Comparison of ENCODE assay signal across 8 cellular contexts in the genomic region with DNA sequence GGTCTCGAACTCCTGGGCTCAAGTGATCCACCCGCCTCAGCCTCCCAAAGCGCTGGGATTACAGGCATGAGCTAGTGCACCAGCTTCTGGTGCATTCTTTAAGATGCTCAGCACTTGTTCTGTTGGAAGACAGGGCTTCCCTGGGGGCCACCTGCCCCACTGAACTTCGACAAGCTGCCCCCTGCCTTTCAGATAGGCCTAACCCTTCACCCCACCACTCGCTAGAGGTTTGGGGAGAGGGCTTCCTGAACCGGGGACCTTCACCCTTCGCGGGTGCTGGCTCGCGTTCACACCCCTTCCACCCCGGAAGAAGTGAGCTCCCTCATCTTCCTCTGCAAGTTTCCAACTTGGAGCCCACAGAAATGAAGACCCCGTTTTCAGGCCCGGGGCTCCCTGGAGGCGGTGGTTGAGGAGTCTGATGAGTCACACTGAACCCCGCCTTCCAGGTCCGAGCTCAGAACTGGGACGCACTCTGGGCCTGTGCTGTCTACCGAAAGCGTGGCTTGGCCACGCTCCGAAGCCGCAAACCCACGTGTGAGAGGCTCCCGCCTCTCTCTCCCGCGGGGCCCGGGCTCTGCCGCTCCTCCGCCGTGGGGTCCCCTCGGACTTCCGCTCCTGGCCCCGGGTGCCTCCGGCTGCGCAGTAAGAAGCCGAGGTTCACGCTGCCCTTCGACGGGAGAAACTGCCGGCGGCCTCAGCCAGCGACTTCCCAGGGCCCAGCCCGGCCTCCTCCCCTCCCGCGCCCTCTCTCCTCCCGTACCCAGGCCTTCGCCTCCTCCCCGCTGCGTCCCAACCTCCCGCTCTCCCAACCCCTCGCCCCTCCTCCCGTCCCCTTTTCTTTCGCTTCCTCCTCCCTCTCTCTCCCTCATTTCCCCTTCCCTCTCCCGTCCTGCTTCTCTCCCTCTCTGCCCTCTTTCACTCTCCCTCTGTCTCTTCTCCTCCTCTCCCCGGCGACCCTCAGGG. TPM values are rescaled to one million over a fixed set of nuclear protein-coding genes. Genes with fewer than 3 reads are reported as not detected.
DNase-seq lines count a peak whose midpoint lies in the region; ATAC-seq, FAIRE-seq and TF ChIP-seq lines count a peak whose summit lies in the region.

No MANE protein-coding gene starts in this region.

- no peaks in the 10 kb centered on the region for H3K79me2 ChIP-seq in smooth muscle cell (ENCODE audit: low read depth)

- peaks cover 16% of the 10 kb centered on the region for H3K4me1 Mint-ChIP-seq in T-helper 17 cell

- no peaks in the 10 kb centered on the region for H4K20me1 ChIP-seq in smooth muscle cell (ENCODE audit: low read depth)

- H2AFZ ChIP-seq in smooth muscle cell (ENCODE audit: low read depth): peak overlapping the region; percentile 85

- H3K27me3 ChIP-seq in smooth muscle cell (ENCODE audit: low read depth): no peaks in the 10 kb centered on the region

- H3K4me1 ChIP-seq in smooth muscle cell (ENCODE audit: low read depth): peaks cover 11% of the 10 kb centered on the region

- peak overlapping the region; percentile 77 for H3K4me3 Mint-ChIP-seq in T-helper 17 cell

- DNase-seq in GM12865 (ENCODE audit: low read depth): peak; percentile 31
- peak in 1 of 3 donors; percentile 17 for DNase-seq in T-helper 17 cell
- peak; percentile 40 for DNase-seq in brain pericyte (ENCODE audit: low read depth, low spot score)
- DNase-seq in iPS-NIHi7 (ENCODE audit: extremely low spot score): peak; percentile 87
- no peak for DNase-seq in smooth muscle cell (lab: John Stamatoyannopoulos, UW; ENCODE audit: unreplicated experiment)
- DNase-seq in urothelium cell line (ENCODE audit: low spot score): no peak
- no peak for DNase-seq in NCI-H524 treated with DMSO at 0.1 percent for 48 hours (lab: John Stamatoyannopoulos, UW)

- peak overlapping the region; percentile 75 for H3K27ac Mint-ChIP-seq in T-helper 17 cell

- 54% methylated on average over 43 of the region's 56 CpGs for WGBS in smooth muscle cell (ENCODE audit: low lambda C conversion rate)

- H3K36me3 Mint-ChIP-seq in T-helper 17 cell (ENCODE audit: low read depth): no peaks in the 10 kb centered on the region

- H3K4me3 ChIP-seq in GM12865 (ENCODE audit: low read depth, low read length) (peak overlapping the region; percentile 54), smooth muscle cell (peak overlapping the region; percentile 47)

- no peaks in the 10 kb centered on the region for H3K36me3 ChIP-seq in smooth muscle cell (ENCODE audit: low read depth)

- peak; percentile 82 for ATAC-seq in T-helper 17 cell
- ATAC-seq in HG03571 (IDR thresholded peaks at IDR 0.05; ENCODE audit: unreplicated experiment): no peak

- H3K9ac ChIP-seq in smooth muscle cell (ENCODE audit: low read depth): peak overlapping the region; percentile 74

- H3K9me3 ChIP-seq in T-helper 17 cell (ENCODE audit: control insufficient read depth, low read length, poor library complexity, severe bottlenecking) (no peaks in the 10 kb centered on the region), smooth muscle cell (replicated peaks; ENCODE audit: low read depth) (no peaks in the 10 kb centered on the region)

- peak overlapping the region; percentile 44 for H3K27ac ChIP-seq in smooth muscle cell (ENCODE audit: low read depth)

- H3K4me2 ChIP-seq in smooth muscle cell: peak overlapping the region; percentile 83

- H3F3A ChIP-seq in smooth muscle cell (ENCODE audit: low read depth): peaks cover 12% of the 10 kb centered on the region

- TF ChIP-seq CTCF in GM12865 (IDR thresholded peaks at IDR 0.05; ENCODE audit: insufficient read depth, low read depth, low read length, missing control alignments) (no peak), smooth muscle cell (IDR thresholded peaks at IDR 0.05; ENCODE audit: borderline replicate concordance, insufficient read depth, poor library complexity, severe bottlenecking) (no peak)

- no peak for FAIRE-seq in urothelium cell line (lab: Jason Lieb, UNC)

- H3K27me3 Mint-ChIP-seq in T-helper 17 cell: peaks cover 26% of the 10 kb centered on the region

RNA-seq across cellular contexts. Expression of a gene that starts 47.5 kb away (rescaled TPM):
- total RNA-seq in T-helper 17 cell (100 to 1,000 TPM; 123 to 155 TPM), smooth muscle cell (84.5 and 109 TPM in 2 replicates)
- 24.5 and 31.4 TPM in 2 replicates for polyA plus RNA-seq in smooth muscle cell

Comparison
In these comparisons a context has a peak if more than half of its experiments do, and no peak if none do; other contexts are left out.
1. DNase-seq: peak in GM12865 (single experiment), brain pericyte (single experiment) and iPS-NIHi7 (single experiment); none in smooth muscle cell (single experiment), urothelium cell line (single experiment) and NCI-H524 treated with DMSO at 0.1 percent for 48 hours (single experiment).